Comparison of ENCODE assay signal across 8 cellular contexts in the genomic region with DNA sequence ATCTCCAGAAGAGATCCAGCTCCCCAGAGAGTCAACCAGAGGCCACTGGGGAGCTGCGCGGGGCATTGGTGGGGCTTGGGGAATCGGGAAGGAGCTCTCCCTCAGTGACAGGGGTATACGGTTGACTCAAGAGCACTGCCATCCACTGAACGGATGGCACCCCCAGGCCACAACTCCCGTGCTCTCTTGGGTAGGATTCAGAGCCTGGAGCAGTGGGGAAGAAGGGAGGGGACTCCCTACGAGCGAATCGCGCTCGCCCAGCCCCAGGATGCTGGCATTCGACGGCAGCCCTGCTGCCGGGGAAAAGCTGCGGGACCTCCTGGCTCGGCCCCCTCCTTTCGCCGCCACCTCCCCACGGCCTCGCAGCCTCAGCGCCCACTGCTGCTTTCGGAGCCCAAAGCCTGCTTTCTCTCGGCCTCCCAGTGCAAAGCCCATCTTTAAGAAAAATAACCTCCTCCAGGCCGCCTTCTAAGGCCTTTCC. TPM values are rescaled to one million over a fixed set of nuclear protein-coding genes. Genes with fewer than 3 reads are reported as not detected.
DNase-seq lines count a peak whose midpoint lies in the region; ATAC-seq, FAIRE-seq and TF ChIP-seq lines count a peak whose summit lies in the region.

No MANE protein-coding gene starts in this region.

- H3K9me3 Mint-ChIP-seq in endodermal cell (no peaks in the 10 kb centered on the region), nephron progenitor cell (no peaks in the 10 kb centered on the region)

- intact Hi-C loops in HepG2 (cut with micrococcal nuclease; ENCODE audit: unreplicated experiment) = loop anchor here (1.0 to 2.0 kb wide), 2 partner anchors 45 to 67 kb away; partner anchors contain the start of genes KCTD19 and LRRC36
- intact Hi-C loops in right lobe of liver (cut with DNase I) = loop anchor here in 1 of 2 donors (10.0 kb wide), 1 partner anchor 139 kb away; no protein-coding TSS in a partner anchor

- H3K4me2 ChIP-seq in HepG2 (ENCODE audit: low read depth, low read length) = peak overlapping the region; percentile 56

- no peak for ATAC-seq in HepG2
- no peak for ATAC-seq in right lobe of liver
- no peak for ATAC-seq in HG02798 (IDR thresholded peaks at IDR 0.05; ENCODE audit: poor library complexity, unreplicated experiment)

- peaks cover 44% of the 10 kb centered on the region for H3K4me1 ChIP-seq in HepG2 (ENCODE audit: insufficient read depth, low read length)
- peaks cover 0 to 5% (median 0%) of the 10 kb centered on the region in 4 donors for H3K4me1 ChIP-seq in right lobe of liver
- peaks cover 11% of the 10 kb centered on the region for H3K4me1 ChIP-seq in endodermal cell (ENCODE audit: control insufficient read depth, insufficient read depth, low read length)

- no peak overlapping the region for H2AFZ ChIP-seq in HepG2 (ENCODE audit: low read length)

- DNase-seq in HepG2 (ENCODE audit: low spot score) (no peak), right lobe of liver (no peak), endodermal cell (no peak), nephron progenitor cell (no peak), 8988T (no peak), NCI-H2196 treated with DMSO at 0.1 percent for 48 hours (lab: John Stamatoyannopoulos, UW; ENCODE audit: unreplicated experiment) (no peak)
- DNase-seq in stimulated activated CD4-positive, alpha-beta T cell treated with anti-CD3 and anti-CD28 coated beads, Interleukin-2, amount 100 ng/mL, for 24 hours = no peak

- peak overlapping the region; percentile 34 for H3K4me3 Mint-ChIP-seq in endodermal cell
- H3K4me3 Mint-ChIP-seq in nephron progenitor cell = peak overlapping the region; percentile 68

- no peak for TF ChIP-seq RAD21 in HepG2 (CRISPR knock-in tag; IDR thresholded peaks at IDR 0.05)

- FAIRE-seq in HepG2 (lab: Jason Lieb, UNC) = no peak

- no TSS peak for BruUV-seq in HepG2 (replicated peaks; lab: Mats Ljungman, UMichigan)

- H3K36me3 ChIP-seq in HepG2 (replicated peaks in 1 of 2; ENCODE audit: control insufficient read depth in 1 of 2, insufficient read depth in 2 of 2, low read length in 2 of 2) (no peaks in the 10 kb centered on the region), right lobe of liver (no peaks in the 10 kb centered on the region), endodermal cell (ENCODE audit: control insufficient read depth, insufficient read depth, low read length) (no peaks in the 10 kb centered on the region)

- TF ChIP-seq POLR2A in HepG2 (IDR thresholded peaks at IDR 0.05; ENCODE audit: insufficient read depth in 1 of 2, low read depth in 2 of 2, low read length in 2 of 2) = no peak
- TF ChIP-seq POLR2A in right lobe of liver (IDR thresholded peaks at IDR 0.05) = no peak

- H3K27me3 ChIP-seq in HepG2 (ENCODE audit: control insufficient read depth in 1 of 2, insufficient read depth in 2 of 2, low read length in 2 of 2) = peaks cover 4 to 59% of the 10 kb centered on the region in 2 experiments; a peak in 4 of 5 replicates
- no peaks in the 10 kb centered on the region for H3K27me3 ChIP-seq in right lobe of liver
- H3K27me3 ChIP-seq in endodermal cell (ENCODE audit: control insufficient read depth, insufficient read depth, low read length, poor library complexity, severe bottlenecking) = peaks cover 44% of the 10 kb centered on the region

- H3K9ac ChIP-seq in HepG2 (ENCODE audit: insufficient read depth, low read depth, low read length) = no peak overlapping the region
- H3K9ac ChIP-seq in endodermal cell (ENCODE audit: extremely low read depth, low read length, poor library complexity, severe bottlenecking) = peak overlapping the region; percentile 20

- in situ Hi-C loops in HepG2 (cut with HindIII; ENCODE audit: extremely low pct_ligation_motif_present, low pct_unique_long_range_greater_than_20kb) = no loop called here

- no peaks in the 10 kb centered on the region for H3K36me3 Mint-ChIP-seq in endodermal cell (ENCODE audit: low read depth)
- no peaks in the 10 kb centered on the region for H3K36me3 Mint-ChIP-seq in nephron progenitor cell (ENCODE audit: low read depth)

- H3K9me3 ChIP-seq in HepG2 (ENCODE audit: low read length) (no peaks in the 10 kb centered on the region), right lobe of liver (no peaks in the 10 kb centered on the region), endodermal cell (ENCODE audit: control insufficient read depth, low read length) (no peaks in the 10 kb centered on the region)

- no peaks in the 10 kb centered on the region for H4K20me1 ChIP-seq in HepG2 (ENCODE audit: insufficient read depth, low read length)

- CTCF ChIA-PET in HepG2 (lab: Yijun Ruan, JAX; ENCODE audit: low intra/inter-chr PET ratio, low total read pairs) = interaction anchor here (0.9 to 2.5 kb wide), 3 partner anchors 45 to 114 kb away, joined by 3 to 13 read pairs (median 4); partner anchors contain the start of genes KCTD19, LRRC36 and PLEKHG4

- H3K79me2 ChIP-seq in HepG2 (ENCODE audit: insufficient read depth, low read length) = no peaks in the 10 kb centered on the region

- H3K27ac Mint-ChIP-seq in endodermal cell = no peak overlapping the region
- H3K27ac Mint-ChIP-seq in nephron progenitor cell = no peak overlapping the region

- TF ChIP-seq CTCF in HepG2 (CRISPR knock-in tag; IDR thresholded peaks at IDR 0.05) (no peak), right lobe of liver (IDR thresholded peaks at IDR 0.05) (no peak), endodermal cell (conservative IDR thresholded peaks at IDR 0.05) (no peak), nephron progenitor cell (IDR thresholded peaks at IDR 0.05) (no peak)

- no peak for TF ChIP-seq EP300 in HepG2 (IDR thresholded peaks at IDR 0.05; ENCODE audit: low read depth in 2 of 2, low read length in 2 of 2)
- no peak for TF ChIP-seq EP300 in HepG2 (CRISPR knock-in tag; IDR thresholded peaks at IDR 0.05; ENCODE audit: borderline replicate concordance)

- H3K4me1 Mint-ChIP-seq in endodermal cell (peaks cover 3% of the 10 kb centered on the region), nephron progenitor cell (peaks cover 76% of the 10 kb centered on the region)

- peaks cover 75% of the 10 kb centered on the region for H3K27me3 Mint-ChIP-seq in endodermal cell (ENCODE audit: insufficient read depth)
- H3K27me3 Mint-ChIP-seq in nephron progenitor cell (ENCODE audit: low read depth, poor library complexity) = peaks cover 33% of the 10 kb centered on the region

- POLR2A ChIA-PET in HepG2 (lab: Yijun Ruan, JAX) = no interaction called here

- peak overlapping the region in 1 of 3 experiments; percentile 73; a peak in 2 of 6 replicates for H3K4me3 ChIP-seq in HepG2 (replicated peaks in 1 of 3; ENCODE audit: insufficient read depth in 1 of 3, low read depth in 2 of 3, low read length in 3 of 3)
- peak overlapping the region in 1 of 3 donors; percentile 6 for H3K4me3 ChIP-seq in right lobe of liver
- H3K4me3 ChIP-seq in endodermal cell (ENCODE audit: low read length) = no peak overlapping the region

- WGBS in HepG2 (ENCODE audit: low lambda C conversion rate) = 63% methylated on average over 16 of the region's 24 CpGs
- WGBS in right lobe of liver (ENCODE audit: insufficient coverage, low coverage, low lambda C conversion rate, missing lambda C conversion rate) = 20% methylated on average over 2 of the region's 24 CpGs
- 17 to 20% methylated on average over 16 to 24 of the region's 24 CpGs for WGBS in endodermal cell (ENCODE audit: insufficient coverage in 1 of 2, insufficient read length in 1 of 2), 2 experiments

- no peak overlapping the region for H3K27ac ChIP-seq in HepG2 (ENCODE audit: extremely low read length, insufficient read depth, low read length)
- peak overlapping the region in 1 of 3 donors; percentile 19 for H3K27ac ChIP-seq in right lobe of liver
- H3K27ac ChIP-seq in endodermal cell (ENCODE audit: low read depth, low read length) = no peak overlapping the region

RNA-seq across cellular contexts. Expression of gene TPPP3, which starts 0.5 kb away (rescaled TPM):
- total RNA-seq in HepG2 (2016; rRNA removed; fragmentation: Illumina TruSeq; extraction: Trizol) = 0.20 and 0.44 TPM in 2 replicates
- total RNA-seq in HepG2 (2016; cell fraction: cytosol; rRNA removed; fragmentation: Illumina TruSeq; extraction: Trizol; ENCODE audit: low read depth) = 0.18 TPM in 1 of 2 replicates, not detected in the other
- 0.50 and 0.54 TPM in 2 replicates for total RNA-seq in HepG2 (2016; cell fraction: insoluble cytoplasmic fraction; rRNA removed; fragmentation: Illumina TruSeq; extraction: Trizol)
- 0.31 TPM in 1 of 2 replicates, not detected in the other for total RNA-seq in HepG2 (2016; cell fraction: membrane; rRNA removed; fragmentation: Illumina TruSeq; extraction: Trizol)
- 0.62 and 0.63 TPM in 2 replicates for total RNA-seq in HepG2 (2016; cell fraction: nucleus; rRNA removed; fragmentation: Illumina TruSeq; extraction: Trizol)
- polyA plus RNA-seq in HepG2 (2011; rRNA removed) = 0.16 TPM in 1 of 2 replicates, not detected in the other
- 0.05 and 0.31 TPM in 2 replicates for polyA plus RNA-seq in HepG2 (2011; cell fraction: cytosol; rRNA removed)
- polyA plus RNA-seq in HepG2 (2011; cell fraction: nucleus; rRNA removed) = 0.31 and 0.50 TPM in 2 replicates
- 0.15 and 0.69 TPM in 2 replicates for polyA plus RNA-seq in HepG2 (2012)
- polyA plus RNA-seq in HepG2 (2016; cell fraction: cytosol; fragmentation: Illumina TruSeq; extraction: Trizol; ENCODE audit: low read depth) = 0.12 TPM in 1 of 2 replicates, not detected in the other
- polyA plus RNA-seq in HepG2 (2016; cell fraction: insoluble cytoplasmic fraction; fragmentation: Illumina TruSeq; extraction: Trizol; ENCODE audit: low read depth) = 0.23 and 0.32 TPM in 2 replicates
- not detected in 2 replicates for polyA plus RNA-seq in HepG2 (2016; cell fraction: membrane; fragmentation: Illumina TruSeq; extraction: Trizol; ENCODE audit: low read depth)
- 0.48 and 0.55 TPM in 2 replicates for polyA plus RNA-seq in HepG2 (2016; cell fraction: nucleus; fragmentation: Illumina TruSeq; extraction: Trizol; ENCODE audit: insufficient read depth, low read depth)
- polyA minus RNA-seq in HepG2 (2011; rRNA and poly(A)+ RNA removed; ENCODE audit: low replicate concordance) = 0.38 TPM in 1 of 2 replicates, not detected in the other
- not detected in 2 replicates for polyA minus RNA-seq in HepG2 (2011; cell fraction: cytosol; rRNA and poly(A)+ RNA removed)
- 0.64 TPM in 1 of 2 replicates, not detected in the other for polyA minus RNA-seq in HepG2 (2011; cell fraction: nucleus; rRNA and poly(A)+ RNA removed)
- under 1 TPM in 5 of 6 experiments, not detected in 1; 0.24 to 0.65 (median 0.37) TPM for total RNA-seq in right lobe of liver
- under 1 TPM; 0.64 to 0.73 TPM for total RNA-seq in endodermal cell
- polyA plus RNA-seq in endodermal cell (2013, experiment 1 of 2) = 29.7 TPM
- 19.5 TPM for polyA plus RNA-seq in endodermal cell (2013, experiment 2 of 2)

RNA-seq across cellular contexts. Expression of gene ZDHHC1, which starts 22.4 kb away (rescaled TPM):
- 0.36 and 1.1 TPM in 2 replicates for total RNA-seq in HepG2 (2016; rRNA removed; fragmentation: Illumina TruSeq; extraction: Trizol)
- 1.6 and 1.9 TPM in 2 replicates for total RNA-seq in HepG2 (2016; cell fraction: cytosol; rRNA removed; fragmentation: Illumina TruSeq; extraction: Trizol; ENCODE audit: low read depth)
- 0.33 and 1.3 TPM in 2 replicates for total RNA-seq in HepG2 (2016; cell fraction: insoluble cytoplasmic fraction; rRNA removed; fragmentation: Illumina TruSeq; extraction: Trizol)
- total RNA-seq in HepG2 (2016; cell fraction: membrane; rRNA removed; fragmentation: Illumina TruSeq; extraction: Trizol) = 2.2 and 3.3 TPM in 2 replicates
- 0.96 and 3.2 TPM in 2 replicates for total RNA-seq in HepG2 (2016; cell fraction: nucleus; rRNA removed; fragmentation: Illumina TruSeq; extraction: Trizol)
- 0.47 and 0.51 TPM in 2 replicates for polyA plus RNA-seq in HepG2 (2011; rRNA removed)
- 0.28 and 0.60 TPM in 2 replicates for polyA plus RNA-seq in HepG2 (2011; cell fraction: cytosol; rRNA removed)
- 2.1 and 2.7 TPM in 2 replicates for polyA plus RNA-seq in HepG2 (2011; cell fraction: nucleus; rRNA removed)
- polyA plus RNA-seq in HepG2 (2012) = 0.36 and 1.0 TPM in 2 replicates
- 1.3 and 1.6 TPM in 2 replicates for polyA plus RNA-seq in HepG2 (2016; cell fraction: cytosol; fragmentation: Illumina TruSeq; extraction: Trizol; ENCODE audit: low read depth)
- polyA plus RNA-seq in HepG2 (2016; cell fraction: insoluble cytoplasmic fraction; fragmentation: Illumina TruSeq; extraction: Trizol; ENCODE audit: low read depth) = 0.35 and 0.63 TPM in 2 replicates
- polyA plus RNA-seq in HepG2 (2016; cell fraction: membrane; fragmentation: Illumina TruSeq; extraction: Trizol; ENCODE audit: low read depth) = 1.2 and 1.6 TPM in 2 replicates
- 1.3 and 1.4 TPM in 2 replicates for polyA plus RNA-seq in HepG2 (2016; cell fraction: nucleus; fragmentation: Illumina TruSeq; extraction: Trizol; ENCODE audit: insufficient read depth, low read depth)
- polyA minus RNA-seq in HepG2 (2011; rRNA and poly(A)+ RNA removed; ENCODE audit: low replicate concordance) = 1.6 and 5.9 TPM in 2 replicates
- 0.26 TPM in 1 of 2 replicates, not detected in the other for polyA minus RNA-seq in HepG2 (2011; cell fraction: cytosol; rRNA and poly(A)+ RNA removed)
- polyA minus RNA-seq in HepG2 (2011; cell fraction: nucleus; rRNA and poly(A)+ RNA removed) = 1.6 and 3.5 TPM in 2 replicates
- total RNA-seq in right lobe of liver = 1 to 10 TPM; 1.2 to 4.0 (median 1.8) TPM
- total RNA-seq in endodermal cell = 10 to 100 TPM in 1 of 2 donors, 1 to 10 TPM in 1; 8.4 to 10.6 TPM
- 7.8 TPM for polyA plus RNA-seq in endodermal cell (2013, experiment 1 of 2)
- polyA plus RNA-seq in endodermal cell (2013, experiment 2 of 2) = 6.0 TPM

RNA-seq across cellular contexts. Expression of gene HSD11B2, which starts 37.1 kb away (rescaled TPM):
- total RNA-seq in HepG2 (2016; rRNA removed; fragmentation: Illumina TruSeq; extraction: Trizol) = 6.7 and 13.6 TPM in 2 replicates
- total RNA-seq in HepG2 (2016; cell fraction: cytosol; rRNA removed; fragmentation: Illumina TruSeq; extraction: Trizol; ENCODE audit: low read depth) = 3.9 and 4.1 TPM in 2 replicates
- 5.4 and 13.4 TPM in 2 replicates for total RNA-seq in HepG2 (2016; cell fraction: insoluble cytoplasmic fraction; rRNA removed; fragmentation: Illumina TruSeq; extraction: Trizol)
- total RNA-seq in HepG2 (2016; cell fraction: membrane; rRNA removed; fragmentation: Illumina TruSeq; extraction: Trizol) = 8.8 TPM in 2 replicates
- total RNA-seq in HepG2 (2016; cell fraction: nucleus; rRNA removed; fragmentation: Illumina TruSeq; extraction: Trizol) = 14.6 and 15.0 TPM in 2 replicates
- 8.9 and 11.9 TPM in 2 replicates for polyA plus RNA-seq in HepG2 (2011; rRNA removed)
- polyA plus RNA-seq in HepG2 (2011; cell fraction: cytosol; rRNA removed) = 5.3 and 6.3 TPM in 2 replicates
- polyA plus RNA-seq in HepG2 (2011; cell fraction: nucleus; rRNA removed) = 34.2 and 34.3 TPM in 2 replicates
- polyA plus RNA-seq in HepG2 (2012) = 8.4 and 11.0 TPM in 2 replicates
- polyA plus RNA-seq in HepG2 (2016; cell fraction: cytosol; fragmentation: Illumina TruSeq; extraction: Trizol; ENCODE audit: low read depth) = 6.5 and 9.3 TPM in 2 replicates
- polyA plus RNA-seq in HepG2 (2016; cell fraction: insoluble cytoplasmic fraction; fragmentation: Illumina TruSeq; extraction: Trizol; ENCODE audit: low read depth) = 11.1 and 13.3 TPM in 2 replicates
- polyA plus RNA-seq in HepG2 (2016; cell fraction: membrane; fragmentation: Illumina TruSeq; extraction: Trizol; ENCODE audit: low read depth) = 11.3 and 12.9 TPM in 2 replicates
- 48.6 and 52.7 TPM in 2 replicates for polyA plus RNA-seq in HepG2 (2016; cell fraction: nucleus; fragmentation: Illumina TruSeq; extraction: Trizol; ENCODE audit: insufficient read depth, low read depth)
- 3.3 and 16.4 TPM in 2 replicates for polyA minus RNA-seq in HepG2 (2011; rRNA and poly(A)+ RNA removed; ENCODE audit: low replicate concordance)
- polyA minus RNA-seq in HepG2 (2011; cell fraction: cytosol; rRNA and poly(A)+ RNA removed) = 4.1 and 8.5 TPM in 2 replicates
- polyA minus RNA-seq in HepG2 (2011; cell fraction: nucleus; rRNA and poly(A)+ RNA removed) = 8.7 and 11.3 TPM in 2 replicates
- 1 to 10 TPM; 1.3 to 2.7 (median 2.1) TPM for total RNA-seq in right lobe of liver
- total RNA-seq in endodermal cell = 10 to 100 TPM; 10.4 to 14.7 TPM
- 11.9 TPM for polyA plus RNA-seq in endodermal cell (2013, experiment 1 of 2)
- polyA plus RNA-seq in endodermal cell (2013, experiment 2 of 2) = 8.4 TPM
